14 cellular contexts compared by ENCODE assay signal in the genomic region with DNA sequence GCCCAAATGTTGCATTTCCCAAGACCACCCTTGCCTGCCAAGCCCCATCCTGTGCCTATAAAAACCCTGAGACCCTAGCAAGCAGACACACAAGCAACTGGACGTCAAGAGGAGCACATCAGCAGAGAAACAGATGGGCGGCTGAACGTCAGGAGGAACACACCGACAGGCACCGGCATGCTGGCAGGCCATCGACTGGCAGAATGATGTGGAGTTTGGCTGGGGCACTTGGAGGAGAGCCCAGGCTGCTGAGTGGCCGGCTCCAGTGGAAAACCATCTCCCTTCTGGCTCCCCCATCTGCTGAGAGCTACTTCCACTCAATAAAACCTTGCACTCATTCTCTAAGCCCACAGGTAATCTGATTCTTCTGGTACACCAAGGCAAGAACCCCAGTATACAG.
DNase-seq lines count a peak whose midpoint lies in the region; ATAC-seq and TF ChIP-seq lines count a peak whose summit lies in the region.
"Had no signal": no experiment of that assay in that cellular context is flagged by ENCODE, and none has a peak within 500 bp of the region (broad histone marks: within the 10 kb centered on the region; RNA-seq: fewer than 3 reads in every experiment).

No MANE protein-coding gene starts in this region.

- no peak overlapping the region for H3K4me3 Mint-ChIP-seq in activated CD8-positive, alpha-beta T cell treated with anti-CD3 and anti-CD28 coated beads for 36 hours
- no peak overlapping the region for H3K4me3 Mint-ChIP-seq in activated CD8-positive, alpha-beta T cell treated with anti-CD3 and anti-CD28 coated beads, Interleukin-2, amount 10 ng/mL, durations not matched to agents 7 days and 5 days
- H3K4me3 Mint-ChIP-seq: CD14-positive monocyte; CD8-positive, alpha-beta T cell; H9 had no signal

- CTCF ChIA-PET in activated CD8-positive, alpha-beta T cell treated with anti-CD3 and anti-CD28 coated beads for 36 hours (lab: Charles Lee): interaction anchor here (0.9 to 1.9 kb wide), 5 partner anchors 9 to 46 kb away, joined by 3 to 5 read pairs (median 4); no protein-coding TSS in a partner anchor
- CTCF ChIA-PET in activated CD8-positive, alpha-beta T cell treated with anti-CD3 and anti-CD28 coated beads, Interleukin-2, amount 10 ng/mL, durations not matched to agents 7 days and 5 days (lab: Charles Lee): interaction anchor here (1.0 to 1.6 kb wide), 2 partner anchors 14 to 446 kb away, joined by 3 read pairs; no protein-coding TSS in a partner anchor

- no peaks in the 10 kb centered on the region for H3K27me3 Mint-ChIP-seq in activated CD8-positive, alpha-beta T cell treated with anti-CD3 and anti-CD28 coated beads for 36 hours
- peaks cover 3% of the 10 kb centered on the region for H3K27me3 Mint-ChIP-seq in activated CD8-positive, alpha-beta T cell treated with anti-CD3 and anti-CD28 coated beads, Interleukin-2, amount 10 ng/mL, durations not matched to agents 7 days and 5 days (ENCODE audit: low read depth)

- ATAC-seq in activated CD8-positive, alpha-beta T cell treated with anti-CD3 and anti-CD28 coated beads for 36 hours: no peak
- no peak for ATAC-seq in activated CD8-positive, alpha-beta T cell treated with anti-CD3 and anti-CD28 coated beads, Interleukin-2, amount 10 ng/mL, durations not matched to agents 7 days and 5 days
- ATAC-seq in GM21367 (IDR thresholded peaks at IDR 0.05; ENCODE audit: unreplicated experiment): no peak
- ATAC-seq: CD8-positive, alpha-beta T cell; GM12878 had no signal

- DNase-seq in activated CD8-positive, alpha-beta T cell treated with anti-CD3 and anti-CD28 coated beads for 36 hours: no peak
- DNase-seq in activated CD8-positive, alpha-beta T cell treated with anti-CD3 and anti-CD28 coated beads, Interleukin-2, amount 10 ng/mL, durations not matched to agents 7 days and 5 days: no peak
- DNase-seq in DMS 273 (lab: John Stamatoyannopoulos, UW; ENCODE audit: unreplicated experiment) (peak; percentile 94), NCI-H2171 (lab: John Stamatoyannopoulos, UW) (peak; percentile 60), NCI-H524 treated with DMSO at 0.1 percent for 48 hours (lab: John Stamatoyannopoulos, UW) (peak; percentile 69), T-helper 1 cell (no peak), midbrain (lab: John Stamatoyannopoulos, UW) (no peak)
- DNase-seq: Caco-2; CD8-positive, alpha-beta T cell; GOT3 had no signal

- H3K27ac Mint-ChIP-seq in activated CD8-positive, alpha-beta T cell treated with anti-CD3 and anti-CD28 coated beads for 36 hours: no peak overlapping the region
- no peak overlapping the region for H3K27ac Mint-ChIP-seq in activated CD8-positive, alpha-beta T cell treated with anti-CD3 and anti-CD28 coated beads, Interleukin-2, amount 10 ng/mL, durations not matched to agents 7 days and 5 days
- H3K27ac Mint-ChIP-seq: CD8-positive, alpha-beta T cell; H9 had no signal

- H3K4me1 Mint-ChIP-seq in activated CD8-positive, alpha-beta T cell treated with anti-CD3 and anti-CD28 coated beads for 36 hours (ENCODE audit: low read depth): no peaks in the 10 kb centered on the region
- no peaks in the 10 kb centered on the region for H3K4me1 Mint-ChIP-seq in activated CD8-positive, alpha-beta T cell treated with anti-CD3 and anti-CD28 coated beads, Interleukin-2, amount 10 ng/mL, durations not matched to agents 7 days and 5 days (ENCODE audit: low read depth)
- H3K4me1 Mint-ChIP-seq: H9 had no signal

- intact Hi-C loops in activated CD8-positive, alpha-beta T cell treated with anti-CD3 and anti-CD28 coated beads for 36 hours (cut with micrococcal nuclease): loop anchor here (5.0 kb wide), 1 partner anchor 446 kb away; no protein-coding TSS in a partner anchor

- TF ChIP-seq CTCF in activated CD8-positive, alpha-beta T cell treated with anti-CD3 and anti-CD28 coated beads for 36 hours (IDR thresholded peaks at IDR 0.05): peak; percentile 5

- POLR2A ChIA-PET in activated CD8-positive, alpha-beta T cell treated with anti-CD3 and anti-CD28 coated beads for 36 hours (lab: Charles Lee): no interaction called here
- POLR2A ChIA-PET in activated CD8-positive, alpha-beta T cell treated with anti-CD3 and anti-CD28 coated beads, Interleukin-2, amount 10 ng/mL, durations not matched to agents 7 days and 5 days (lab: Charles Lee): no interaction called here

- peaks cover 4% of the 10 kb centered on the region for H3K36me3 Mint-ChIP-seq in activated CD8-positive, alpha-beta T cell treated with anti-CD3 and anti-CD28 coated beads for 36 hours (ENCODE audit: low read depth)
- H3K36me3 Mint-ChIP-seq in activated CD8-positive, alpha-beta T cell treated with anti-CD3 and anti-CD28 coated beads, Interleukin-2, amount 10 ng/mL, durations not matched to agents 7 days and 5 days (ENCODE audit: low read depth): peaks cover 3% of the 10 kb centered on the region
- H3K36me3 Mint-ChIP-seq: CD8-positive, alpha-beta T cell had no signal

- peaks cover 11% of the 10 kb centered on the region for H3K9me3 Mint-ChIP-seq in activated CD8-positive, alpha-beta T cell treated with anti-CD3 and anti-CD28 coated beads for 36 hours
- peaks cover 14% of the 10 kb centered on the region for H3K9me3 Mint-ChIP-seq in activated CD8-positive, alpha-beta T cell treated with anti-CD3 and anti-CD28 coated beads, Interleukin-2, amount 10 ng/mL, durations not matched to agents 7 days and 5 days (ENCODE audit: insufficient read depth)

Comparison
In these comparisons a context has a peak if more than half of its experiments do, and no peak if none do; other contexts are left out.
1. DNase-seq: peak in DMS 273 (single experiment), NCI-H2171 (single experiment) and NCI-H524 treated with DMSO at 0.1 percent for 48 hours (single experiment); none in activated CD8-positive, alpha-beta T cell treated with anti-CD3 and anti-CD28 coated beads for 36 hours (single experiment), activated CD8-positive, alpha-beta T cell treated with anti-CD3 and anti-CD28 coated beads, Interleukin-2, amount 10 ng/mL, durations not matched to agents 7 days and 5 days (single experiment), T-helper 1 cell (0 of 5) and midbrain (single experiment).